Comparison of ENCODE assay signal across 6 cellular contexts in the genomic region with DNA sequence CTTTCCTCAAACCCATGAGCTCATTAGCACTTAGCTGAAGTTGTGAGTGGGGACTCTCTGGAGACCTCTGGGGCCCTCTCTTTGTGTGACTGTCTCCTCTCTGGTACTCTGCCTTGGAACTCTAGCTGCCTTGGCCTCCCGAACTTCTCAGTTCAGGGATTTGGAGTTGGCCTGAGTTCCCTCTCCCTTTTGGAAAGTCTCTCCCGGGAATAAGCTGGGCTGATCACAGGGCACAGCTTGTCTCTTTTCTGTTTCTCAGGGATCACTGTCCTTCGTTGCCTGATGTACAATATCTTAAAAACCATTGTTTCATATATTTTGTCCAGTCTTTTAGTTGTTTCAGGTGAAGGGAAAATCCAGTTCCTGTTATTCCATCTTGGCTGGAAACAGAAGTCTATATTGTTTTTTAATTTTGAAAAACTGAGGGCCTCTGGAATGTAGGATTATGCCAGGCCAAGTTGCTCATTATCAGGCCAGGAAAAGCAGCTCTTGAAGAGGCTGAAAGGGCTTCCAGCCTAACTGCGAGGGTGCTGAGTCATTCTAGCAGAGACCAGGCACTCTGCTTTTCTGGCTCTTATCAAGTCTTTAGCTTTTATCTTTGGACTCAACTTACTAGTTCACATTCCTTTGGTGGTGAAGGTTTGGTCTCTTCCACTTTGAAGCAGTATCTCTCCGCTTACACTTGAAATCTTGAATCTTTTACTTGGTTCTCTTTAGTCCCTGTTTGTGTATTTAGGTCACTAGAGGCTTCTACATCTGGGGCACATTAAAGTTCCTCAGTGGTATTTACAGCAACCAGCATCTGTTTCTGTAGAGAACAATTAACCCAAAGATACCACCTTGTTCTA. TPM values are rescaled to one million over a fixed set of nuclear protein-coding genes. Genes with fewer than 3 reads are reported as not detected.
A peak's percentile ranks its signal among the peaks of the same experiment; 100 is the strongest.
DNase-seq lines count a peak whose midpoint lies in the region; ATAC-seq and TF ChIP-seq lines count a peak whose summit lies in the region.

No MANE protein-coding gene starts in this region.

- H3K4me1 ChIP-seq in Panc1 (ENCODE audit: control insufficient read depth, insufficient read depth, low read length) = no peaks in the 10 kb centered on the region

- POLR2A ChIA-PET in Panc1 (lab: Charles Lee) = no interaction called here

- BruUV-seq in Panc1 (replicated peaks; lab: Mats Ljungman, UMichigan) = no TSS peak

- peak overlapping the region; percentile 49; the same call in 1 of the 2 replicates for H3K27ac ChIP-seq in Panc1 (ENCODE audit: low read length)

- CTCF ChIA-PET in Panc1 (lab: Charles Lee) = interaction anchor here (0.7 kb wide), 1 partner anchor 136 kb away, joined by 3 read pairs; no protein-coding TSS in a partner anchor

- ATAC-seq in Panc1 = no peak

- in situ Hi-C loops in Panc1 (cut with HindIII; ENCODE audit: low pct_unique_long_range_greater_than_20kb, low sequenced_read_pairs) = no loop called here

- H3K9me3 ChIP-seq in Panc1 (ENCODE audit: control insufficient read depth, insufficient read depth, low read depth, low read length) = no peaks in the 10 kb centered on the region

- H3K27me3 ChIP-seq in Panc1 (ENCODE audit: control insufficient read depth, insufficient read depth, low read length) = no peaks in the 10 kb centered on the region

- peak; percentile 34 for DNase-seq in DMS79 (lab: John Stamatoyannopoulos, UW)
- no peak for DNase-seq in Panc1 (ENCODE audit: low read depth, low spot score)
- DNase-seq in iPS-NIHi7 (ENCODE audit: extremely low spot score) = peak; percentile 55
- no peak for DNase-seq in NCI-H1694 treated with DMSO at 0.1 percent for 48 hours (lab: John Stamatoyannopoulos, UW)
- no peak for DNase-seq in amygdala (lab: John Stamatoyannopoulos, UW)
- no peak for DNase-seq in NK-92 (lab: John Stamatoyannopoulos, UW; ENCODE audit: unreplicated experiment)

- no peak for TF ChIP-seq CTCF in Panc1 (IDR thresholded peaks at IDR 0.05)

- H3K4me3 ChIP-seq in Panc1 (ENCODE audit: low read depth in 2 of 2, low read length in 2 of 2) = no peak overlapping the region

- no peaks in the 10 kb centered on the region for H3K36me3 ChIP-seq in Panc1 (ENCODE audit: control insufficient read depth, insufficient read depth, low read length)

- intact Hi-C loops in Panc1 (cut with micrococcal nuclease; ENCODE audit: unreplicated experiment) = no loop called here

RNA-seq across cellular contexts. Expression of a gene that starts 8.4 kb away (rescaled TPM):
- 15.1 TPM for total RNA-seq in Panc1 (2021; ENCODE audit: unreplicated experiment)
- 12.4 TPM for polyA plus RNA-seq in Panc1 (2012; ENCODE audit: insufficient read length)

RNA-seq across cellular contexts. Expression of a gene that starts 44.6 kb away (rescaled TPM):
- 1.2 TPM for total RNA-seq in Panc1 (2021; ENCODE audit: unreplicated experiment)
- 1.1 TPM for polyA plus RNA-seq in Panc1 (2012; ENCODE audit: insufficient read length)

RNA-seq across cellular contexts. Expression of a gene that starts 44.7 kb away (rescaled TPM):
- total RNA-seq in Panc1 (2021; ENCODE audit: unreplicated experiment) = 48.5 TPM
- polyA plus RNA-seq in Panc1 (2012; ENCODE audit: insufficient read length) = 40.1 TPM

RNA-seq across cellular contexts. Expression of a gene that starts 54.1 kb away (rescaled TPM):
- 8.9 TPM for total RNA-seq in Panc1 (2021; ENCODE audit: unreplicated experiment)
- 10.6 TPM for polyA plus RNA-seq in Panc1 (2012; ENCODE audit: insufficient read length)

Comparison
In these comparisons a context has a peak if more than half of its experiments do, and no peak if none do; other contexts are left out.
1. DNase-seq: peak in DMS79 (single experiment) and iPS-NIHi7 (single experiment); none in Panc1 (single experiment), NCI-H1694 treated with DMSO at 0.1 percent for 48 hours (single experiment), amygdala (0 of 56) and NK-92 (single experiment).